Comparison of ENCODE assay signal across 29 cellular contexts in genomic region chr9:32738501-32739172, GRCh38. TPM values are rescaled to one million over a fixed set of nuclear protein-coding genes. Genes with fewer than 3 reads are reported as not detected.
DNase-seq lines count a peak whose midpoint lies in the region; ATAC-seq lines count a peak whose summit lies in the region.
"Had no signal": no experiment of that assay in that cellular context is flagged by ENCODE, and none has a peak within 500 bp of the region (broad histone marks: within the 10 kb centered on the region; RNA-seq: fewer than 3 reads in every experiment).

No MANE protein-coding gene starts in this region.

- H3K9me3 ChIP-seq in neuronal stem cell (replicated peaks in 1 of 2; ENCODE audit: control insufficient read depth in 2 of 2, insufficient read depth in 1 of 2, low read depth in 1 of 2, low read length in 2 of 2) = no peaks in the 10 kb centered on the region
- H3K9me3 ChIP-seq: right lobe of liver, thoracic aorta had no signal

- no peak overlapping the region for H4K8ac ChIP-seq in neuronal stem cell (ENCODE audit: low read depth, low read length)

- H3K9me3 Mint-ChIP-seq in activated T-cell treated with anti-CD3 and anti-CD28 coated beads, Interleukin-2, amount 50 U/mL, for 72 hours = peaks cover 0 to 4% of the 10 kb centered on the region in 2 donors
- H3K9me3 Mint-ChIP-seq in activated T-helper 17 cell treated with anti-CD3 and anti-CD28 coated beads, Interleukin-2, amount 50 U/mL, for 72 hours = peaks cover 4% of the 10 kb centered on the region

- no peaks in the 10 kb centered on the region for H3K27me3 ChIP-seq in neuronal stem cell (ENCODE audit: control insufficient read depth in 3 of 3, insufficient read depth in 3 of 3, low read depth in 1 of 3, low read length in 3 of 3)
- H3K27me3 ChIP-seq: right lobe of liver had no signal

- no peak for DNase-seq in activated T-cell treated with anti-CD3 and anti-CD28 coated beads, Interleukin-2, amount 50 U/mL, for 72 hours
- DNase-seq in activated T-cell treated with anti-CD3 and anti-CD28 coated beads, Interleukin-2, amount 50 U/mL, for 1 hour = no peak
- DNase-seq in HT-29 (ENCODE audit: low spot score) (peak; percentile 11), neuronal stem cell (ENCODE audit: low spot score) (no peak), dedifferentiated amniotic fluid mesenchymal stem cell (ENCODE audit: extremely low spot score) (no peak), amygdala (lab: John Stamatoyannopoulos, UW) (no peak)
- DNase-seq: activated CD4-positive, alpha-beta T cell treated with anti-CD3 and anti-CD28 coated beads, Interleukin-2, amount 10 ng/mL, durations not matched to agents 7 days and 5 days; activated CD8-positive, alpha-beta memory T cell treated with anti-CD3 and anti-CD28 coated beads, Interleukin-2, amount 50 U/mL, for 48 hours; anterior cingulate cortex; effector CD4-positive, alpha-beta T cell; glutamatergic neuron; GOT3; natural killer cell; NCI-H1092; NCI-H2081; NCI-H510A treated with DMSO at 0.1 percent for 48 hours; right lobe of liver; SHP77; SW 1271 had no signal

- no peak overlapping the region for H2BK120ac ChIP-seq in neuronal stem cell (ENCODE audit: low read depth, low read length)

- no peak overlapping the region for H3K4me3 ChIP-seq in neuronal stem cell (ENCODE audit: low read length in 2 of 2)
- H3K4me3 ChIP-seq: GM12878, right lobe of liver, thoracic aorta had no signal

- H3K36me3 ChIP-seq in neuronal stem cell (replicated peaks in 1 of 2; ENCODE audit: control insufficient read depth in 2 of 2, insufficient read depth in 2 of 2, low read length in 2 of 2) = no peaks in the 10 kb centered on the region
- H3K36me3 ChIP-seq: right lobe of liver, thoracic aorta had no signal

- H3K4me2 ChIP-seq in neuronal stem cell (ENCODE audit: insufficient read depth, low read length, poor library complexity, severe bottlenecking) = no peak overlapping the region
- H3K4me2 ChIP-seq: KMS-11 had no signal

- no peak overlapping the region for H3K27ac Mint-ChIP-seq in activated T-cell treated with anti-CD3 and anti-CD28 coated beads, Interleukin-2, amount 50 U/mL, for 72 hours
- no peak overlapping the region for H3K27ac Mint-ChIP-seq in activated T-helper 17 cell treated with anti-CD3 and anti-CD28 coated beads, Interleukin-2, amount 50 U/mL, for 72 hours
- H3K27ac Mint-ChIP-seq: activated CD4-positive, alpha-beta T cell treated with anti-CD3 and anti-CD28 coated beads, Interleukin-2, amount 10 ng/mL, durations not matched to agents 7 days and 5 days; CD14-positive monocyte; natural killer cell had no signal

- H3K27ac ChIP-seq in neuronal stem cell (replicated peaks; ENCODE audit: low read length) = no peak overlapping the region
- H3K27ac ChIP-seq: KMS-11, parathyroid adenoma, right lobe of liver, thoracic aorta had no signal

- H3K36me3 Mint-ChIP-seq in activated T-cell treated with anti-CD3 and anti-CD28 coated beads, Interleukin-2, amount 50 U/mL, for 72 hours (ENCODE audit: insufficient read depth in 2 of 2) = no peaks in the 10 kb centered on the region
- no peaks in the 10 kb centered on the region for H3K36me3 Mint-ChIP-seq in activated T-helper 17 cell treated with anti-CD3 and anti-CD28 coated beads, Interleukin-2, amount 50 U/mL, for 72 hours (ENCODE audit: low read depth)
- H3K36me3 Mint-ChIP-seq: CD14-positive monocyte had no signal

- H3K9ac ChIP-seq in neuronal stem cell (ENCODE audit: low read depth, low read length, poor library complexity) = no peak overlapping the region
- H3K9ac ChIP-seq: KMS-11, parathyroid adenoma had no signal

- no peak overlapping the region for H2BK5ac ChIP-seq in neuronal stem cell (ENCODE audit: low read length)

- H2BK15ac ChIP-seq in neuronal stem cell (ENCODE audit: low read length) = no peak overlapping the region

- H3K79me1 ChIP-seq in neuronal stem cell (ENCODE audit: low read depth, low read length) = no peaks in the 10 kb centered on the region

- H2AFZ ChIP-seq in neuronal stem cell (ENCODE audit: low read length) = no peak overlapping the region
- H2AFZ ChIP-seq: parathyroid adenoma had no signal

- H3K4me3 Mint-ChIP-seq in activated T-cell treated with anti-CD3 and anti-CD28 coated beads, Interleukin-2, amount 50 U/mL, for 72 hours = no peak overlapping the region
- H3K4me3 Mint-ChIP-seq in activated T-helper 17 cell treated with anti-CD3 and anti-CD28 coated beads, Interleukin-2, amount 50 U/mL, for 72 hours = no peak overlapping the region
- H3K4me3 Mint-ChIP-seq: activated CD4-positive, alpha-beta T cell treated with anti-CD3 and anti-CD28 coated beads, Interleukin-2, amount 10 ng/mL, durations not matched to agents 7 days and 5 days; CD14-positive monocyte; natural killer cell had no signal

- H2BK12ac ChIP-seq in neuronal stem cell (ENCODE audit: low read length) = no peak overlapping the region

- no peak overlapping the region for H2AK5ac ChIP-seq in neuronal stem cell (ENCODE audit: low read depth, low read length)

- no peak overlapping the region for H3K4ac ChIP-seq in neuronal stem cell (ENCODE audit: low read length)

- no peak overlapping the region for H3K23ac ChIP-seq in neuronal stem cell (ENCODE audit: low read depth, low read length, poor library complexity)

- WGBS in neuronal stem cell (ENCODE audit: extremely low coverage in 2 of 2, insufficient read length in 2 of 2, insufficient replicate concordance in 1 of 2), 2 donors = no CpG with 5 or more reads among the region's 4 CpGs

- H3K14ac ChIP-seq in neuronal stem cell (ENCODE audit: low read length) = peak overlapping the region; percentile 42

- H3K18ac ChIP-seq in neuronal stem cell (ENCODE audit: low read length) = no peak overlapping the region

- no peaks in the 10 kb centered on the region for H3K4me1 Mint-ChIP-seq in activated T-cell treated with anti-CD3 and anti-CD28 coated beads, Interleukin-2, amount 50 U/mL, for 72 hours (ENCODE audit: low read depth)
- no peaks in the 10 kb centered on the region for H3K4me1 Mint-ChIP-seq in activated T-helper 17 cell treated with anti-CD3 and anti-CD28 coated beads, Interleukin-2, amount 50 U/mL, for 72 hours
- H3K4me1 Mint-ChIP-seq: activated CD4-positive, alpha-beta T cell treated with anti-CD3 and anti-CD28 coated beads, Interleukin-2, amount 10 ng/mL, durations not matched to agents 7 days and 5 days; CD14-positive monocyte; natural killer cell had no signal

- H4K91ac ChIP-seq in neuronal stem cell (ENCODE audit: low read depth, low read length, poor library complexity) = no peak overlapping the region

- H3K27me3 Mint-ChIP-seq in activated T-cell treated with anti-CD3 and anti-CD28 coated beads, Interleukin-2, amount 50 U/mL, for 72 hours (ENCODE audit: low read depth) = peaks cover 6% of the 10 kb centered on the region
- no peaks in the 10 kb centered on the region for H3K27me3 Mint-ChIP-seq in activated T-helper 17 cell treated with anti-CD3 and anti-CD28 coated beads, Interleukin-2, amount 50 U/mL, for 72 hours

- peak; percentile 34 to 53 for ATAC-seq in activated T-cell treated with anti-CD3 and anti-CD28 coated beads, Interleukin-2, amount 50 U/mL, for 72 hours (replicated peaks in 1 of 2)
- peak; percentile 64 for ATAC-seq in activated T-helper 17 cell treated with anti-CD3 and anti-CD28 coated beads, Interleukin-2, amount 50 U/mL, for 72 hours (replicated peaks)
- ATAC-seq in HG03097 (IDR thresholded peaks at IDR 0.05; ENCODE audit: low FRiP score, unreplicated experiment) = no peak
- ATAC-seq: GM12878, natural killer cell, right lobe of liver had no signal

- no peaks in the 10 kb centered on the region for H3K4me1 ChIP-seq in neuronal stem cell (ENCODE audit: control insufficient read depth in 2 of 2, insufficient read depth in 1 of 2, low read depth in 1 of 2, low read length in 2 of 2)
- H3K4me1 ChIP-seq: right lobe of liver had no signal

RNA-seq across cellular contexts. Expression of gene TMEM215, which starts 44.7 kb away (rescaled TPM):
- not detected for total RNA-seq in activated T-cell treated with anti-CD3 and anti-CD28 coated beads, Interleukin-2, amount 50 U/mL, for 72 hours
- not detected in 2 replicates for total RNA-seq in HT-29 (2014; rRNA removed; shearing (Covaris generic))
- not detected for total RNA-seq in activated T-helper 17 cell treated with anti-CD3 and anti-CD28 coated beads, Interleukin-2, amount 50 U/mL, for 72 hours
- 0.01 TPM for polyA plus RNA-seq in neuronal stem cell (2013, experiment 1 of 2)
- 0.01 TPM for polyA plus RNA-seq in neuronal stem cell (2013, experiment 2 of 2)
- total RNA-seq: activated CD4-positive, alpha-beta T cell treated with anti-CD3 and anti-CD28 coated beads, Interleukin-2, amount 10 ng/mL, durations not matched to agents 7 days and 5 days; fibroblast of lung; GM12878; mesenteric fat pad; natural killer cell; right lobe of liver; thoracic aorta had no signal
- polyA plus RNA-seq: AG04450, CD14-positive monocyte, fibroblast of lung, GM12878 had no signal
